11 cellular contexts compared by ENCODE assay signal in the genomic region with DNA sequence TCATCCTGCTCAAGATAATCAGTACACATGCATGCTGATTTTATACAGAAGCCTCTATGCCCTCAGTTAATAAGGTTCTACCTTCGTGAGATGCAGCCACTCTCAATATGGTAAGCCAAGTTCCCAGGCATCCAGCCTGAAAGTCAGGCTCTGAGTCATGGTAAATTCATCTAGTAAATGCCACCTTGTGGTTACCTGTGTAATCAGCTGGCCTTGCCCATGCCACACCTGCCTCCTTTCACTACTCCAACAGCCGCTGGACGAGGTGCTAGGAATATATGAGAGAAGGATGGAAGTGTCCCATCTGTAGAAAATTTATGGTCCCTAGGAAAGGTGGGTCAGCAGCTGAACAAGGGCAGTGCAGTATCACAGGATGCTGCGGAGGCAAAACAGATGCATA.
DNase-seq lines count a peak whose midpoint lies in the region; ATAC-seq, FAIRE-seq and TF ChIP-seq lines count a peak whose summit lies in the region.
"Had no signal": no experiment of that assay in that cellular context is flagged by ENCODE, and none has a peak within 500 bp of the region (broad histone marks: within the 10 kb centered on the region; RNA-seq: fewer than 3 reads in every experiment).

No MANE protein-coding gene starts in this region.

- H3K27ac ChIP-seq in A549 (no peak overlapping the region), VCaP (no peak overlapping the region)

- POLR2A ChIA-PET in A549 (lab: Yijun Ruan, JAX) = no interaction called here

- 70% methylated on average over 4 of the region's 4 CpGs for WGBS in A549 (ENCODE audit: missing lambda C conversion rate)

- H3K4me3 ChIP-seq in A549 = no peak overlapping the region

- ATAC-seq in A549 = peak; percentile 47 to 50; a peak in 3 of 6 replicates
- ATAC-seq in HG03280 (IDR thresholded peaks at IDR 0.05; ENCODE audit: unreplicated experiment) = no peak
- ATAC-seq in GM18505 (IDR thresholded peaks at IDR 0.05; ENCODE audit: unreplicated experiment) = no peak
- no peak for ATAC-seq in GM18520 (IDR thresholded peaks at IDR 0.05; ENCODE audit: unreplicated experiment)
- ATAC-seq: activated T-cell treated with anti-CD3 and anti-CD28 coated beads, Interleukin-2, amount 50 U/mL, for 4 hours had no signal

- FAIRE-seq in A549 (lab: Jason Lieb, UNC) = no peak
- FAIRE-seq: D721Med, endothelial cell of umbilical vein had no signal

- TF ChIP-seq RAD21 in A549 (conservative IDR thresholded peaks at IDR 0.05 in 1 of 2, IDR thresholded peaks at IDR 0.05 in 1 of 2) = no peak

- TF ChIP-seq POLR2A in A549 (IDR thresholded peaks at IDR 0.05; ENCODE audit: low read length) (no peak), GM18505 (IDR thresholded peaks at IDR 0.05; ENCODE audit: borderline replicate concordance, extremely low read depth, insufficient read depth, insufficient read length) (no peak)

- TF ChIP-seq EP300 in A549 (IDR thresholded peaks at IDR 0.05) = no peak

- H3K4me1 ChIP-seq in A549 = no peaks in the 10 kb centered on the region

- H3K4me2 ChIP-seq in A549 = no peak overlapping the region

- no peaks in the 10 kb centered on the region for H3K9me3 ChIP-seq in A549

- DNase-seq in A549 (ENCODE audit: low read depth in 1 of 2, low spot score in 1 of 2) (peak in 1 of 2 experiments; percentile 15), HPDE6-E6E7 (ENCODE audit: extremely low spot score) (peak; percentile 82), kidney glomerular epithelial cell (lab: John Stamatoyannopoulos, UW) (peak; percentile 55)
- no peak for DNase-seq in effector CD8-positive, alpha-beta T cell (lab: John Stamatoyannopoulos, UW)
- DNase-seq: activated T-cell treated with anti-CD3 and anti-CD28 coated beads, Interleukin-2, amount 50 U/mL, for 4 hours had no signal

- TF ChIP-seq CTCF in A549 (IDR thresholded peaks at IDR 0.05) (peak; percentile 18; the same call in 1 of the 3 replicates), VCaP (conservative IDR thresholded peaks at IDR 0.05) (peak; percentile 70)

- CTCF ChIA-PET in A549 (lab: Yijun Ruan, JAX) = interaction anchor here (0.7 to 1.7 kb wide), 3 partner anchors 9 to 12 kb away, joined by 3 read pairs; no protein-coding TSS in a partner anchor

TF ChIP-seq in A549, 52 proteins besides CTCF, POLR2A, EP300 and RAD21:
- TF ChIP-seq SMC3 (IDR thresholded peaks at IDR 0.05) (peak; percentile 34; the same call in 2 of the 3 replicates), HOXB13 (CRISPR knock-in tag; IDR thresholded peaks at IDR 0.05; ENCODE audit: low read depth) (no peak)

Comparison
In these comparisons a context has a peak if more than half of its experiments do, and no peak if none do; other contexts are left out.
1. ATAC-seq: peak in A549 (2 of 2); none in HG03280 (single experiment), GM18505 (single experiment) and GM18520 (single experiment).